ENCODE assay signal across 2 cellular contexts in genomic region chr14:58979325-58979724, GRCh38.
TF ChIP-seq lines count a peak whose summit lies in the region.

No MANE protein-coding gene starts in this region.

TF ChIP-seq in WTC11, 78 proteins besides CTCF, POLR2A, EP300 and RAD21 (continued from another document):
- TF ChIP-seq PRDM15 (CRISPR knock-in tag; IDR thresholded peaks at IDR 0.05) (no peak), ESRRA (CRISPR knock-in tag; IDR thresholded peaks at IDR 0.05; ENCODE audit: borderline replicate concordance) (no peak), HMGA2 (CRISPR knock-in tag; IDR thresholded peaks at IDR 0.05) (no peak), ELF4 (CRISPR knock-in tag; IDR thresholded peaks at IDR 0.05; ENCODE audit: low read depth) (no peak), ETV6 (CRISPR knock-in tag; IDR thresholded peaks at IDR 0.05) (no peak), ZNF232 (CRISPR knock-in tag; IDR thresholded peaks at IDR 0.05) (no peak), EMX1 (CRISPR knock-in tag; IDR thresholded peaks at IDR 0.05) (no peak), FOXP1 (CRISPR knock-in tag; IDR thresholded peaks at IDR 0.05; ENCODE audit: borderline replicate concordance) (no peak), E2F4 (CRISPR knock-in tag; IDR thresholded peaks at IDR 0.05; ENCODE audit: borderline replicate concordance, low read depth) (no peak), ZNF423 (CRISPR knock-in tag; IDR thresholded peaks at IDR 0.05) (no peak), GRHL2 (CRISPR knock-in tag; IDR thresholded peaks at IDR 0.05; ENCODE audit: insufficient replicate concordance, severe bottlenecking) (no peak), NR1H2 (CRISPR knock-in tag; IDR thresholded peaks at IDR 0.05) (no peak), SOX15 (CRISPR knock-in tag; IDR thresholded peaks at IDR 0.05) (no peak)

TF ChIP-seq in GM23338, 12 proteins besides CTCF, POLR2A, EP300 and RAD21 (continued from another document):
- TF ChIP-seq ZNF462 (CRISPR knock-in tag; IDR thresholded peaks at IDR 0.05): no peak
- TF ChIP-seq EZH2phosphoT487 (IDR thresholded peaks at IDR 0.05; ENCODE audit: unreplicated experiment): no peak
- no peak for TF ChIP-seq CREB1 (CRISPR knock-in tag; IDR thresholded peaks at IDR 0.05; ENCODE audit: low read depth)
- no peak for TF ChIP-seq REST (IDR thresholded peaks at IDR 0.05; ENCODE audit: unreplicated experiment)
- no peak for TF ChIP-seq EZH2 (IDR thresholded peaks at IDR 0.05; ENCODE audit: low read depth, unreplicated experiment)
- TF ChIP-seq ETS1 (IDR thresholded peaks at IDR 0.05): no peak
- TF ChIP-seq NANOG (IDR thresholded peaks at IDR 0.05; ENCODE audit: borderline replicate concordance): no peak
- TF ChIP-seq POLR2AphosphoS5 (IDR thresholded peaks at IDR 0.05; ENCODE audit: low read depth): no peak
